Comparison of ENCODE assay signal across 1 cellular context in genomic region chr4:117873779-117874178, GRCh38.
TF ChIP-seq lines count a peak whose summit lies in the region.

No MANE protein-coding gene starts in this region.

TF ChIP-seq in H1, 55 proteins besides CTCF, POLR2A, EP300 and RAD21 (continued from another document):
- TF ChIP-seq CHD7 (IDR thresholded peaks at IDR 0.05; ENCODE audit: insufficient replicate concordance, low read length) (no peak), NRF1 (IDR thresholded peaks at IDR 0.05; ENCODE audit: low read depth, low read length) (no peak), BRCA1 (IDR thresholded peaks at IDR 0.05; ENCODE audit: low read depth, low read length) (no peak)
